ENCODE assay signal across 8 cellular contexts in genomic region chr16:85514601-85515318, GRCh38.
DNase-seq lines count a peak whose midpoint lies in the region; ATAC-seq and TF ChIP-seq lines count a peak whose summit lies in the region.

No MANE protein-coding gene starts in this region.

- peak; percentile 78 for DNase-seq in BJ (ENCODE audit: low read depth)
- no peak for DNase-seq in NT2/D1 (ENCODE audit: low read depth, low spot score)
- DNase-seq in fibroblast of mammary gland (ENCODE audit: low read depth), result peak; percentile 93
- DNase-seq in omental fat pad (ENCODE audit: low spot score), result peak; percentile 31
- DNase-seq in activated CD8-positive, alpha-beta memory T cell treated with anti-CD3 and anti-CD28 coated beads, Interleukin-2, amount 10 ng/mL, durations not matched to agents 7 days and 5 days, result no peak
- no peak for DNase-seq in LoVo (ENCODE audit: low spot score)
- no peak for DNase-seq in activated naive CD4-positive, alpha-beta T cell (lab: John Stamatoyannopoulos, UW)
- DNase-seq in stimulated activated CD4-positive, alpha-beta T cell treated with anti-CD3 and anti-CD28 coated beads, Interleukin-2, amount 100 ng/mL, for 24 hours, result no peak

- H3K27ac Mint-ChIP-seq in activated CD8-positive, alpha-beta memory T cell treated with anti-CD3 and anti-CD28 coated beads, Interleukin-2, amount 10 ng/mL, durations not matched to agents 7 days and 5 days, result no peak overlapping the region

- H3K9me3 Mint-ChIP-seq in activated CD8-positive, alpha-beta memory T cell treated with anti-CD3 and anti-CD28 coated beads, Interleukin-2, amount 10 ng/mL, durations not matched to agents 7 days and 5 days (ENCODE audit: low read depth), result peaks cover 4% of the 10 kb centered on the region

- no peaks in the 10 kb centered on the region for H3K27me3 Mint-ChIP-seq in activated CD8-positive, alpha-beta memory T cell treated with anti-CD3 and anti-CD28 coated beads, Interleukin-2, amount 10 ng/mL, durations not matched to agents 7 days and 5 days

- H3K9ac ChIP-seq in NT2/D1 (ENCODE audit: insufficient read length, low read depth), result peak overlapping the region; percentile 68

- no peaks in the 10 kb centered on the region for H3K27me3 ChIP-seq in BJ (ENCODE audit: control insufficient read depth, insufficient read depth, low read length)
- H3K27me3 ChIP-seq in NT2/D1 (ENCODE audit: insufficient read depth, insufficient read length), result no peaks in the 10 kb centered on the region

- H3K4me3 ChIP-seq in BJ (ENCODE audit: low read depth, low read length) (0 out of 2 replicates have a peak overlapping the region, but pooled peaks have one; percentile 11), NT2/D1 (ENCODE audit: insufficient read length, low read depth) (no peak overlapping the region), fibroblast of mammary gland (ENCODE audit: control insufficient read depth, low read depth, low read length) (peak overlapping the region; percentile 10)

- peaks cover 2% of the 10 kb centered on the region for H3K4me1 Mint-ChIP-seq in activated CD8-positive, alpha-beta memory T cell treated with anti-CD3 and anti-CD28 coated beads, Interleukin-2, amount 10 ng/mL, durations not matched to agents 7 days and 5 days

- peaks cover 2% of the 10 kb centered on the region for H3K36me3 Mint-ChIP-seq in activated CD8-positive, alpha-beta memory T cell treated with anti-CD3 and anti-CD28 coated beads, Interleukin-2, amount 10 ng/mL, durations not matched to agents 7 days and 5 days

- no peak overlapping the region for H3K4me3 Mint-ChIP-seq in activated CD8-positive, alpha-beta memory T cell treated with anti-CD3 and anti-CD28 coated beads, Interleukin-2, amount 10 ng/mL, durations not matched to agents 7 days and 5 days

- ATAC-seq in omental fat pad (ENCODE audit: low FRiP score), result peak; percentile 73
- no peak for ATAC-seq in activated CD8-positive, alpha-beta memory T cell treated with anti-CD3 and anti-CD28 coated beads, Interleukin-2, amount 10 ng/mL, durations not matched to agents 7 days and 5 days

- peak; percentile 24; the same call in 1 of the 2 replicates for TF ChIP-seq CTCF in BJ (IDR thresholded peaks at IDR 0.05; ENCODE audit: insufficient read depth, low read depth, low read length)
- no peak for TF ChIP-seq CTCF in fibroblast of mammary gland (conservative IDR thresholded peaks at IDR 0.05; ENCODE audit: control insufficient read depth, insufficient read depth, low read depth, low read length)
- TF ChIP-seq CTCF in omental fat pad (IDR thresholded peaks at IDR 0.05), result no peak

- H3K4me1 ChIP-seq in NT2/D1 (ENCODE audit: insufficient read depth, insufficient read length), result peaks cover 32% of the 10 kb centered on the region

- no peaks in the 10 kb centered on the region for H3K9me3 ChIP-seq in NT2/D1 (ENCODE audit: insufficient read depth, low read length)

- H3K36me3 ChIP-seq in BJ (ENCODE audit: control insufficient read depth, insufficient read depth, low read length) (peaks cover 3% of the 10 kb centered on the region), NT2/D1 (ENCODE audit: insufficient read depth, insufficient read length, low read length) (no peaks in the 10 kb centered on the region)

- CTCF ChIA-PET in BJ (lab: Yijun Ruan, JAX), result interaction anchor here (0.6 to 1.7 kb wide), 8 partner anchors 15 to 215 kb away, joined by 3 to 12 read pairs (median 4); no protein-coding TSS in a partner anchor
- CTCF ChIA-PET in activated CD8-positive, alpha-beta memory T cell treated with anti-CD3 and anti-CD28 coated beads, Interleukin-2, amount 10 ng/mL, durations not matched to agents 7 days and 5 days (lab: Charles Lee), result interaction anchor here (1.1 kb wide), 1 partner anchor 96 kb away, joined by 3 read pairs; no protein-coding TSS in a partner anchor

- POLR2A ChIA-PET in BJ (lab: Charles Lee), result interaction anchor here (0.7 to 0.9 kb wide), 3 partner anchors 8 to 119 kb away, joined by 3 to 6 read pairs (median 4); no protein-coding TSS in a partner anchor

Comparison
In these comparisons a context has a peak if more than half of its experiments do, and no peak if none do; other contexts are left out.
1. DNase-seq: peak in BJ (single experiment), fibroblast of mammary gland (single experiment) and omental fat pad (single experiment); none in NT2/D1 (single experiment), activated CD8-positive, alpha-beta memory T cell treated with anti-CD3 and anti-CD28 coated beads, Interleukin-2, amount 10 ng/mL, durations not matched to agents 7 days and 5 days (single experiment), LoVo (single experiment), activated naive CD4-positive, alpha-beta T cell (0 of 4) and stimulated activated CD4-positive, alpha-beta T cell treated with anti-CD3 and anti-CD28 coated beads, Interleukin-2, amount 100 ng/mL, for 24 hours (0 of 2).